Comparison of ENCODE assay signal across 18 cellular contexts in genomic region chr10:101010329-101010728, GRCh38. TPM values are rescaled to one million over a fixed set of nuclear protein-coding genes. Genes with fewer than 3 reads are reported as not detected.
DNase-seq lines count a peak whose midpoint lies in the region; ATAC-seq, FAIRE-seq and TF ChIP-seq lines count a peak whose summit lies in the region.
"Had no signal": no experiment of that assay in that cellular context is flagged by ENCODE, and none has a peak within 500 bp of the region (broad histone marks: within the 10 kb centered on the region; RNA-seq: fewer than 3 reads in every experiment).

No MANE protein-coding gene starts in this region.

- peaks cover 1% of the 10 kb centered on the region for H3K36me3 Mint-ChIP-seq in Caco-2 (ENCODE audit: insufficient read depth, unreplicated experiment)
- peaks cover 22% of the 10 kb centered on the region for H3K36me3 Mint-ChIP-seq in dendritic cell treated with granulocyte-macrophage colony-stimulating factor and Interleukin-4, amounts not matched to agents 40 ng/mL and 50 ng/mL, for 4 days (ENCODE audit: low read depth)
- H3K36me3 Mint-ChIP-seq in HFFc6 (ENCODE audit: low read depth), result no peaks in the 10 kb centered on the region

- no peak overlapping the region for H2BK120ac ChIP-seq in neuronal stem cell (ENCODE audit: low read depth, low read length)

- H3K27ac Mint-ChIP-seq in Caco-2 (ENCODE audit: unreplicated experiment) (peak overlapping the region; percentile 45), HFFc6 (no peak overlapping the region)
- peak overlapping the region; percentile 7 for H3K27ac Mint-ChIP-seq in dendritic cell treated with granulocyte-macrophage colony-stimulating factor and Interleukin-4, amounts not matched to agents 40 ng/mL and 50 ng/mL, for 4 days
- H3K27ac Mint-ChIP-seq: CD14-positive monocyte; CD8-positive, alpha-beta T cell had no signal

- WGBS in neuronal stem cell (ENCODE audit: extremely low coverage in 2 of 2, insufficient read length in 2 of 2, insufficient replicate concordance in 1 of 2), 2 donors, result no CpG with 5 or more reads among the region's 22 CpGs
- 94 to 95% methylated on average over 22 of the region's 22 CpGs for WGBS in sigmoid colon, 2 donors

- peaks cover 2% of the 10 kb centered on the region; the same call in 1 of the 2 replicates for H3K36me3 ChIP-seq in Caco-2 (ENCODE audit: control insufficient read depth, insufficient read depth, low read length)
- peaks cover 15 to 22% of the 10 kb centered on the region in 2 donors for H3K36me3 ChIP-seq in neuronal stem cell (replicated peaks in 1 of 2; ENCODE audit: control insufficient read depth in 2 of 2, insufficient read depth in 2 of 2, low read length in 2 of 2)
- H3K36me3 ChIP-seq in sigmoid colon, result peaks cover 0 to 22% (median 18%) of the 10 kb centered on the region in 4 donors
- no peaks in the 10 kb centered on the region for H3K36me3 ChIP-seq in PC-3 (ENCODE audit: low read depth, low read length)

- H3K9me3 ChIP-seq in Caco-2 (no peaks in the 10 kb centered on the region), neuronal stem cell (replicated peaks in 1 of 2; ENCODE audit: control insufficient read depth in 2 of 2, insufficient read depth in 1 of 2, low read depth in 1 of 2, low read length in 2 of 2) (peaks cover 0 to 2% of the 10 kb centered on the region in 2 donors), sigmoid colon (no peaks in the 10 kb centered on the region), PC-3 (ENCODE audit: low read length) (no peaks in the 10 kb centered on the region)

- TF ChIP-seq CTCF in Caco-2 (IDR thresholded peaks at IDR 0.05; ENCODE audit: insufficient read depth in 1 of 2, low read depth in 1 of 2, low read length in 1 of 2, severe bottlenecking in 1 of 2, unreplicated experiment in 1 of 2) (no peak), sigmoid colon (IDR thresholded peaks at IDR 0.05) (no peak), PC-3 (conservative IDR thresholded peaks at IDR 0.05; ENCODE audit: low read depth, low read length) (no peak), HFFc6 (IDR thresholded peaks at IDR 0.05) (no peak)

- peaks cover 15% of the 10 kb centered on the region for H3K4me1 Mint-ChIP-seq in Caco-2 (ENCODE audit: low read depth, unreplicated experiment)
- peaks cover 29% of the 10 kb centered on the region for H3K4me1 Mint-ChIP-seq in dendritic cell treated with granulocyte-macrophage colony-stimulating factor and Interleukin-4, amounts not matched to agents 40 ng/mL and 50 ng/mL, for 4 days (ENCODE audit: low read depth)
- H3K4me1 Mint-ChIP-seq in HFFc6 (ENCODE audit: low read depth), result peaks cover 37% of the 10 kb centered on the region

- peak overlapping the region; percentile 82 for H2BK15ac ChIP-seq in neuronal stem cell (ENCODE audit: low read length)

- H3K9me3 Mint-ChIP-seq in Caco-2 (ENCODE audit: unreplicated experiment) (no peaks in the 10 kb centered on the region), HFFc6 (no peaks in the 10 kb centered on the region)
- no peaks in the 10 kb centered on the region for H3K9me3 Mint-ChIP-seq in dendritic cell treated with granulocyte-macrophage colony-stimulating factor and Interleukin-4, amounts not matched to agents 40 ng/mL and 50 ng/mL, for 4 days
- H3K9me3 Mint-ChIP-seq: CD8-positive, alpha-beta T cell had no signal

- no peak for TF ChIP-seq POLR2A in sigmoid colon (IDR thresholded peaks at IDR 0.05)

- peak overlapping the region; percentile 88 for H2AK5ac ChIP-seq in neuronal stem cell (ENCODE audit: low read depth, low read length)

- FAIRE-seq in HTR-8/SVneo (lab: Jason Lieb, UNC), result no peak
- FAIRE-seq: GM19239, H54, HepG2 had no signal

- no peaks in the 10 kb centered on the region for H4K20me1 ChIP-seq in PC-3 (ENCODE audit: low read length)

- no peak overlapping the region for H3K9ac ChIP-seq in neuronal stem cell (ENCODE audit: low read depth, low read length, poor library complexity)
- no peak overlapping the region for H3K9ac ChIP-seq in PC-3 (ENCODE audit: low read length)
- H3K9ac ChIP-seq: GM23248 had no signal

- POLR2A ChIA-PET in Caco-2 (lab: Charles Lee), result interaction anchor here (0.6 kb wide), 1 partner anchor 37 kb away, joined by 3 read pairs; no protein-coding TSS in a partner anchor
- POLR2A ChIA-PET in PC-3 (lab: Charles Lee; ENCODE audit: unreplicated experiment), result no interaction called here

- CTCF ChIA-PET in Caco-2 (lab: Charles Lee), result interaction anchor here (2.2 kb wide), 1 partner anchor 13 kb away, joined by 40 read pairs; no protein-coding TSS in a partner anchor
- CTCF ChIA-PET in PC-3 (lab: Charles Lee), result interaction anchor here (2.2 kb wide), 1 partner anchor 12 kb away, joined by 16 read pairs; no protein-coding TSS in a partner anchor

- H3K79me2 ChIP-seq in PC-3 (ENCODE audit: low read length), result no peaks in the 10 kb centered on the region

- H3K18ac ChIP-seq in neuronal stem cell (ENCODE audit: low read length), result peak overlapping the region; percentile 68

- H2BK5ac ChIP-seq in neuronal stem cell (ENCODE audit: low read length), result no peak overlapping the region

- H3F3A ChIP-seq in PC-3 (ENCODE audit: low read length, unreplicated experiment), result no peaks in the 10 kb centered on the region

- no peak for DNase-seq in Caco-2
- DNase-seq in neuronal stem cell (ENCODE audit: low spot score), result no peak
- no peak for DNase-seq in HTR-8/SVneo (ENCODE audit: insufficient read length, low spot score)
- no peak for DNase-seq in sigmoid colon
- no peak for DNase-seq in PC-3
- no peak for DNase-seq in HFFc6
- DNase-seq: CD8-positive, alpha-beta T cell; COR-L47; DND-41; GF-D8; GM23248 had no signal

- no peak overlapping the region for H3K14ac ChIP-seq in neuronal stem cell (ENCODE audit: low read length)

- peak overlapping the region; percentile 9 for H4K8ac ChIP-seq in neuronal stem cell (ENCODE audit: low read depth, low read length)

- H3K4me3 Mint-ChIP-seq in Caco-2 (ENCODE audit: unreplicated experiment) (no peak overlapping the region), HFFc6 (no peak overlapping the region)
- H3K4me3 Mint-ChIP-seq in dendritic cell treated with granulocyte-macrophage colony-stimulating factor and Interleukin-4, amounts not matched to agents 40 ng/mL and 50 ng/mL, for 4 days, result no peak overlapping the region
- H3K4me3 Mint-ChIP-seq: CD14-positive monocyte; CD8-positive, alpha-beta T cell had no signal

- H3K27me3 ChIP-seq in Caco-2 (replicated peaks; ENCODE audit: control insufficient read depth, insufficient read depth, low read length), result no peaks in the 10 kb centered on the region
- H3K27me3 ChIP-seq in neuronal stem cell (ENCODE audit: control insufficient read depth in 3 of 3, insufficient read depth in 3 of 3, low read depth in 1 of 3, low read length in 3 of 3), result peaks cover 0 to 9% (median 3%) of the 10 kb centered on the region in 3 experiments
- peaks cover 0 to under 1% (median 0%) of the 10 kb centered on the region in 3 donors for H3K27me3 ChIP-seq in sigmoid colon
- no peaks in the 10 kb centered on the region for H3K27me3 ChIP-seq in PC-3 (ENCODE audit: low read length)

- no peak overlapping the region for H3K23ac ChIP-seq in neuronal stem cell (ENCODE audit: low read depth, low read length, poor library complexity)

- no peak for ATAC-seq in PC-3
- ATAC-seq: CD8-positive, alpha-beta T cell; HepG2 had no signal

- H3K4me3 ChIP-seq in Caco-2 (ENCODE audit: low read depth, low read length) (no peak overlapping the region), neuronal stem cell (ENCODE audit: low read length in 2 of 2) (no peak overlapping the region), sigmoid colon (no peak overlapping the region), PC-3 (ENCODE audit: low read length) (no peak overlapping the region)
- H3K4me3 ChIP-seq: GM23248 had no signal

- intact Hi-C loops in Caco-2 (cut with micrococcal nuclease; ENCODE audit: unreplicated experiment), result loop anchor here (5.0 kb wide), 3 partner anchors 78 to 448 kb away; no protein-coding TSS in a partner anchor
- intact Hi-C loops in dendritic cell treated with granulocyte-macrophage colony-stimulating factor and Interleukin-4, amounts not matched to agents 40 ng/mL and 50 ng/mL, for 4 days (cut with micrococcal nuclease), result loop anchor here (10.0 kb wide), 1 partner anchor 46 kb away; the partner anchor contains the start of gene SEMA4G
- intact Hi-C loops in sigmoid colon (cut with DNase I), result no loop called here
- intact Hi-C loops in PC-3 (cut with micrococcal nuclease), result no loop called here

- H3K27ac ChIP-seq in angular gyrus (ENCODE audit: low read depth, low read length) (peak overlapping the region; percentile 30), neuronal stem cell (replicated peaks; ENCODE audit: low read length) (no peak overlapping the region), sigmoid colon (no peak overlapping the region), PC-3 (ENCODE audit: low read length) (no peak overlapping the region)
- H3K27ac ChIP-seq: 22Rv1, GM23248 had no signal

- H3K4me2 ChIP-seq in neuronal stem cell (ENCODE audit: insufficient read depth, low read length, poor library complexity, severe bottlenecking) (no peak overlapping the region), PC-3 (ENCODE audit: low read length) (no peak overlapping the region)

- BruUV-seq in Caco-2 (replicated peaks; lab: Mats Ljungman, UMichigan) (no TSS peak), PC-3 (replicated peaks; lab: Mats Ljungman, UMichigan) (no TSS peak)

- H3K4me1 ChIP-seq in Caco-2 (no peaks in the 10 kb centered on the region), neuronal stem cell (ENCODE audit: control insufficient read depth in 2 of 2, insufficient read depth in 1 of 2, low read depth in 1 of 2, low read length in 2 of 2) (peaks cover 7 to 21% of the 10 kb centered on the region in 2 donors), sigmoid colon (peaks cover 0 to 51% (median 42%) of the 10 kb centered on the region in 4 donors), PC-3 (ENCODE audit: insufficient read depth, low read length) (peaks cover 25% of the 10 kb centered on the region)

- H2AFZ ChIP-seq in neuronal stem cell (ENCODE audit: low read length) (peak overlapping the region; percentile 17), PC-3 (ENCODE audit: low read length) (no peak overlapping the region)
- H2AFZ ChIP-seq: GM23248 had no signal

- no peak overlapping the region for H4K91ac ChIP-seq in neuronal stem cell (ENCODE audit: low read depth, low read length, poor library complexity)

- peaks cover 4% of the 10 kb centered on the region for H3K79me1 ChIP-seq in neuronal stem cell (ENCODE audit: low read depth, low read length)

- H2BK12ac ChIP-seq in neuronal stem cell (ENCODE audit: low read length), result no peak overlapping the region

- H3K4ac ChIP-seq in neuronal stem cell (ENCODE audit: low read length), result peak overlapping the region; percentile 43

- no peak for TF ChIP-seq EP300 in sigmoid colon (IDR thresholded peaks at IDR 0.05)

- no peaks in the 10 kb centered on the region for H3K9me2 ChIP-seq in PC-3 (replicated peaks; ENCODE audit: low read length)

- H3K27me3 Mint-ChIP-seq in Caco-2 (ENCODE audit: insufficient read depth, unreplicated experiment) (no peaks in the 10 kb centered on the region), HFFc6 (ENCODE audit: insufficient read depth) (peaks cover 3% of the 10 kb centered on the region)
- H3K27me3 Mint-ChIP-seq in dendritic cell treated with granulocyte-macrophage colony-stimulating factor and Interleukin-4, amounts not matched to agents 40 ng/mL and 50 ng/mL, for 4 days, result peaks cover 13% of the 10 kb centered on the region

RNA-seq across cellular contexts. Expression of gene LZTS2, which starts 10.7 kb away (rescaled TPM):
- total RNA-seq in Caco-2 (2022) (53.3 and 54.8 TPM in 2 replicates), sigmoid colon (100 to 1,000 TPM in 3 of 4 donors, 10 to 100 TPM in 1; 82.3 to 169 (median 116) TPM), PC-3 (2014; rRNA removed) (58.3 and 67.2 TPM in 2 replicates)
- polyA plus RNA-seq in neuronal stem cell (2013, experiment 1 of 2), result 75.1 TPM
- 76.2 TPM for polyA plus RNA-seq in neuronal stem cell (2013, experiment 2 of 2)
- polyA plus RNA-seq in sigmoid colon, result 10 to 100 TPM; 10.9 to 36.7 (median 23.4) TPM
- total RNA-seq in HFFc6 (2021; fragmentation: NEBNext Ultra II Directional; extraction: Animal tissue kit (Norgen Biotek cat#: 25700)), result 10 to 100 TPM; 66.8 to 80.5 (median 74.6) TPM

RNA-seq across cellular contexts. Expression of gene PDZD7, which starts 20.6 kb away (rescaled TPM):
- total RNA-seq in Caco-2 (2022) (1.4 and 1.5 TPM in 2 replicates), sigmoid colon (1 to 10 TPM in 3 of 4 donors, under 1 TPM in 1; 0.16 to 2.4 (median 1.3) TPM), PC-3 (2014; rRNA removed) (2.5 and 2.8 TPM in 2 replicates)
- polyA plus RNA-seq in neuronal stem cell (2013, experiment 1 of 2), result 0.29 TPM
- polyA plus RNA-seq in neuronal stem cell (2013, experiment 2 of 2), result 0.33 TPM
- under 1 TPM in 2 of 3 donors, not detected in 1; 0.60 to 0.70 TPM for polyA plus RNA-seq in sigmoid colon
- 1 to 10 TPM; 1.1 to 1.9 (median 1.2) TPM for total RNA-seq in HFFc6 (2021; fragmentation: NEBNext Ultra II Directional; extraction: Animal tissue kit (Norgen Biotek cat#: 25700))
- polyA plus RNA-seq: CD14-positive monocyte had no signal

RNA-seq across cellular contexts. Expression of gene SFXN3, which starts 20.7 kb away (rescaled TPM):
- total RNA-seq in Caco-2 (2022), result 23.4 and 30.3 TPM in 2 replicates
- polyA plus RNA-seq in neuronal stem cell (2013, experiment 1 of 2), result 0.06 TPM
- 0.11 TPM for polyA plus RNA-seq in neuronal stem cell (2013, experiment 2 of 2)
- 10 to 100 TPM; 17.5 to 57.1 (median 43.5) TPM for total RNA-seq in sigmoid colon
- polyA plus RNA-seq in sigmoid colon, result 10 to 100 TPM in 2 of 3 donors, 1 to 10 TPM in 1; 9.5 to 16.9 (median 11.4) TPM
- total RNA-seq in PC-3 (2014; rRNA removed), result 46.7 and 63.7 TPM in 2 replicates
- total RNA-seq in HFFc6 (2021; fragmentation: NEBNext Ultra II Directional; extraction: Animal tissue kit (Norgen Biotek cat#: 25700)), result 10 to 100 TPM; 44.1 to 57.4 (median 50.5) TPM

RNA-seq across cellular contexts. Expression of gene TWNK, which starts 23.0 kb away (rescaled TPM):
- total RNA-seq in Caco-2 (2022), result 26.2 and 29.8 TPM in 2 replicates
- 7.5 TPM for polyA plus RNA-seq in neuronal stem cell (2013, experiment 1 of 2)
- 7.0 TPM for polyA plus RNA-seq in neuronal stem cell (2013, experiment 2 of 2)
- total RNA-seq in sigmoid colon, result 1 to 10 TPM; 3.3 to 4.6 (median 4.1) TPM
- polyA plus RNA-seq in sigmoid colon, result 1 to 10 TPM; 2.4 to 9.0 (median 2.8) TPM
- 7.5 and 8.0 TPM in 2 replicates for total RNA-seq in PC-3 (2014; rRNA removed)
- total RNA-seq in HFFc6 (2021; fragmentation: NEBNext Ultra II Directional; extraction: Animal tissue kit (Norgen Biotek cat#: 25700)), result 1 to 10 TPM; 5.7 to 9.5 (median 7.0) TPM

RNA-seq across cellular contexts. Expression of gene MRPL43, which starts 23.0 kb away (rescaled TPM):
- 82.1 and 84.1 TPM in 2 replicates for total RNA-seq in Caco-2 (2022)
- polyA plus RNA-seq in neuronal stem cell (2013, experiment 1 of 2), result 72.6 TPM
- polyA plus RNA-seq in neuronal stem cell (2013, experiment 2 of 2), result 69.4 TPM
- total RNA-seq in sigmoid colon, result 100 to 1,000 TPM in 1 of 4 donors, 10 to 100 TPM in 3; 81.3 to 119 (median 91.7) TPM
- polyA plus RNA-seq in sigmoid colon, result 100 to 1,000 TPM in 1 of 3 donors, 10 to 100 TPM in 2; 73.8 to 111 (median 78.7) TPM
- 81.0 and 90.5 TPM in 2 replicates for total RNA-seq in PC-3 (2014; rRNA removed)
- total RNA-seq in HFFc6 (2021; fragmentation: NEBNext Ultra II Directional; extraction: Animal tissue kit (Norgen Biotek cat#: 25700)), result 100 to 1,000 TPM; 101 to 120 (median 115) TPM

Comparison
In these comparisons a context has a peak if more than half of its experiments do, and no peak if none do; other contexts are left out.
1. intact Hi-C loops: an anchor here in Caco-2 (5.0 kb wide) and dendritic cell treated with granulocyte-macrophage colony-stimulating factor and Interleukin-4, amounts not matched to agents 40 ng/mL and 50 ng/mL, for 4 days (10.0 kb wide); none called in sigmoid colon and PC-3.